Comparison of ENCODE assay signal across 23 cellular contexts in genomic region chr12:122127839-122128238, GRCh38. TPM values are rescaled to one million over a fixed set of nuclear protein-coding genes. Genes with fewer than 3 reads are reported as not detected.
DNase-seq lines count a peak whose midpoint lies in the region; ATAC-seq and TF ChIP-seq lines count a peak whose summit lies in the region.
"Had no signal": no experiment of that assay in that cellular context is flagged by ENCODE, and none has a peak within 500 bp of the region (broad histone marks: within the 10 kb centered on the region; RNA-seq: fewer than 3 reads in every experiment).

No MANE protein-coding gene starts in this region.

- no peak overlapping the region for H2AFZ ChIP-seq in hepatocyte
- H2AFZ ChIP-seq: PC-9 had no signal

- peaks cover 29% of the 10 kb centered on the region for H3K79me2 ChIP-seq in hepatocyte

- no peak for TF ChIP-seq CTCF in Panc1 (IDR thresholded peaks at IDR 0.05)
- no peak for TF ChIP-seq CTCF in gastrocnemius medialis (IDR thresholded peaks at IDR 0.05 in 4 of 5, conservative IDR thresholded peaks at IDR 0.05 in 1 of 5)
- no peak for TF ChIP-seq CTCF in hepatocyte (IDR thresholded peaks at IDR 0.05; ENCODE audit: poor library complexity)

- 98% methylated on average over 13 of the region's 13 CpGs for WGBS in hepatocyte (ENCODE audit: low lambda C conversion rate, missing lambda C conversion rate)

- in situ Hi-C loops in Panc1 (cut with HindIII; ENCODE audit: low pct_unique_long_range_greater_than_20kb, low sequenced_read_pairs), result no loop called here
- in situ Hi-C loops in gastrocnemius medialis (cut with MboI; ENCODE audit: low sequenced_read_pairs in 4 of 4), result loop anchor here in 1 of 4 donors (5.0 kb wide), 1 partner anchor 71 kb away; no protein-coding TSS in a partner anchor

- H3K27ac ChIP-seq in BLaER1, result peak overlapping the region; percentile 71
- peak overlapping the region; percentile 15; the same call in 1 of the 2 replicates for H3K27ac ChIP-seq in Panc1 (ENCODE audit: low read length)
- H3K27ac ChIP-seq in gastrocnemius medialis, result peak overlapping the region; percentile 86 to 97 (median 90)
- no peak overlapping the region for H3K27ac ChIP-seq in hepatocyte
- H3K27ac ChIP-seq: PC-9, SK-N-MC had no signal

- no TSS peak for BruUV-seq in Panc1 (replicated peaks; lab: Mats Ljungman, UMichigan)

- H4K20me1 ChIP-seq in BLaER1, result peaks cover 97% of the 10 kb centered on the region
- peaks cover 2% of the 10 kb centered on the region for H4K20me1 ChIP-seq in hepatocyte (ENCODE audit: insufficient read depth, poor library complexity, severe bottlenecking)

- POLR2A ChIA-PET in Panc1 (lab: Charles Lee), result no interaction called here

- H3K9me3 ChIP-seq in BLaER1 (no peaks in the 10 kb centered on the region), Panc1 (ENCODE audit: control insufficient read depth, insufficient read depth, low read depth, low read length) (no peaks in the 10 kb centered on the region), gastrocnemius medialis (no peaks in the 10 kb centered on the region), hepatocyte (ENCODE audit: low read depth) (no peaks in the 10 kb centered on the region)

- CTCF ChIA-PET in Panc1 (lab: Charles Lee), result no interaction called here

- H3K27me3 ChIP-seq in BLaER1 (no peaks in the 10 kb centered on the region), Panc1 (ENCODE audit: control insufficient read depth, insufficient read depth, low read length) (no peaks in the 10 kb centered on the region), gastrocnemius medialis (no peaks in the 10 kb centered on the region), hepatocyte (no peaks in the 10 kb centered on the region)

- DNase-seq in Panc1 (ENCODE audit: low read depth, low spot score), result no peak
- no peak for DNase-seq in left lobe of liver (ENCODE audit: low spot score)
- DNase-seq in gastrocnemius medialis, result no peak
- no peak for DNase-seq in HuH-7 (ENCODE audit: low spot score)
- no peak for DNase-seq in NCI-H524 (lab: John Stamatoyannopoulos, UW)
- no peak for DNase-seq in hepatocyte (ENCODE audit: low spot score)
- DNase-seq: ACHN; CD4-positive, alpha-beta T cell; IMR-90; KG1; MM.1S; NCI-H2029; NCI-H446 treated with DMSO at 0.1 percent for 48 hours; NCI-H526 treated with DMSO at 0.1 percent for 48 hours; PC-9; SIG-M5; SW 1271 had no signal

- peak overlapping the region; percentile 68 for H3K9ac ChIP-seq in BLaER1

- H3K36me3 ChIP-seq in BLaER1, result peaks cover 81% of the 10 kb centered on the region
- H3K36me3 ChIP-seq in Panc1 (ENCODE audit: control insufficient read depth, insufficient read depth, low read length), result peaks cover 10% of the 10 kb centered on the region
- peaks cover 4 to 54% of the 10 kb centered on the region in 2 donors for H3K36me3 ChIP-seq in gastrocnemius medialis
- H3K36me3 ChIP-seq in hepatocyte (replicated peaks; ENCODE audit: insufficient read depth, low read depth), result no peaks in the 10 kb centered on the region

- H3K4me3 ChIP-seq in BLaER1 (peak overlapping the region; percentile 10; the same call in 1 of the 2 replicates), Panc1 (ENCODE audit: low read depth in 2 of 2, low read length in 2 of 2) (no peak overlapping the region), gastrocnemius medialis (no peak overlapping the region), hepatocyte (no peak overlapping the region)
- H3K4me3 ChIP-seq: PC-9, SK-N-MC had no signal

- intact Hi-C loops in Panc1 (cut with micrococcal nuclease; ENCODE audit: unreplicated experiment) (no loop called here), gastrocnemius medialis (cut with DNase I; ENCODE audit: low total_unique reads) (no loop called here)

- TF ChIP-seq POLR2A in gastrocnemius medialis (IDR thresholded peaks at IDR 0.05), result no peak

- ATAC-seq in Panc1, result no peak
- peak; percentile 9 for ATAC-seq in left lobe of liver
- no peak for ATAC-seq in gastrocnemius medialis
- no peak for ATAC-seq in GM19351 (IDR thresholded peaks at IDR 0.05; ENCODE audit: unreplicated experiment)

- H3K4me1 ChIP-seq in BLaER1 (peaks cover 61% of the 10 kb centered on the region), Panc1 (ENCODE audit: control insufficient read depth, insufficient read depth, low read length) (peaks cover 39% of the 10 kb centered on the region), gastrocnemius medialis (peaks cover 40 to 47% of the 10 kb centered on the region in 2 donors), hepatocyte (ENCODE audit: insufficient read depth) (no peaks in the 10 kb centered on the region)

- H3K9me2 ChIP-seq in hepatocyte (replicated peaks; ENCODE audit: insufficient read depth), result no peaks in the 10 kb centered on the region

- H3K4me2 ChIP-seq in BLaER1, result peak overlapping the region; percentile 77
- no peak overlapping the region for H3K4me2 ChIP-seq in hepatocyte
- H3K4me2 ChIP-seq: PC-9 had no signal

RNA-seq across cellular contexts. Expression of gene IL31, which starts 46.2 kb away (rescaled TPM):
- total RNA-seq in Panc1 (2021; ENCODE audit: unreplicated experiment), result not detected
- polyA plus RNA-seq in Panc1 (2012; ENCODE audit: insufficient read length), result not detected
- total RNA-seq in left lobe of liver, result not detected
- not detected for total RNA-seq in gastrocnemius medialis
- not detected in 2 replicates for total RNA-seq in hepatocyte
- polyA plus RNA-seq in hepatocyte, result not detected in 2 replicates
- total RNA-seq: CD4-positive, alpha-beta T cell; H4; HT1080; IMR-90; PC-9 had no signal
- polyA plus RNA-seq: BJ, IMR-90 had no signal

RNA-seq across cellular contexts. Expression of gene MLXIP, which starts 49.3 kb away (rescaled TPM):
- total RNA-seq in Panc1 (2021; ENCODE audit: unreplicated experiment), result 124 TPM
- 115 TPM for polyA plus RNA-seq in Panc1 (2012; ENCODE audit: insufficient read length)
- 19.0 TPM for total RNA-seq in left lobe of liver
- total RNA-seq in gastrocnemius medialis, result 10 to 100 TPM; 36.6 to 89.4 (median 79.7) TPM
- 5.6 and 11.5 TPM in 2 replicates for total RNA-seq in hepatocyte
- polyA plus RNA-seq in hepatocyte, result 33.1 and 39.4 TPM in 2 replicates

RNA-seq across cellular contexts. Expression of gene LRRC43, which starts 55.1 kb away (rescaled TPM):
- total RNA-seq in Panc1 (2021; ENCODE audit: unreplicated experiment), result 1.5 TPM
- polyA plus RNA-seq in Panc1 (2012; ENCODE audit: insufficient read length), result 1.4 TPM
- total RNA-seq in left lobe of liver, result 0.35 TPM
- not detected for total RNA-seq in gastrocnemius medialis
- total RNA-seq in hepatocyte, result 0.24 and 1.7 TPM in 2 replicates
- polyA plus RNA-seq in hepatocyte, result 0.90 and 1.7 TPM in 2 replicates
- total RNA-seq: CD4-positive, alpha-beta T cell; H4; HT1080 had no signal
